15 cellular contexts compared by ENCODE assay signal in genomic region chr16:16096858-16097213, GRCh38.
A peak's percentile ranks its signal among the peaks of the same experiment; 100 is the strongest.
DNase-seq lines count a peak whose midpoint lies in the region; ATAC-seq and TF ChIP-seq lines count a peak whose summit lies in the region.
"Had no signal": no experiment of that assay in that cellular context is flagged by ENCODE, and none has a peak within 500 bp of the region (broad histone marks: within the 10 kb centered on the region; RNA-seq: fewer than 3 reads in every experiment).

No MANE protein-coding gene starts in this region.

- WGBS in IMR-90 (ENCODE audit: extremely low coverage in 2 of 2, insufficient read length in 1 of 2), 2 experiments, result 60% methylated on average over 1 of the region's 3 CpGs; no CpG with 5 or more reads in 1 of the 2 experiments
- WGBS in neuronal stem cell (ENCODE audit: extremely low coverage in 2 of 2, insufficient read length in 2 of 2, insufficient replicate concordance in 1 of 2), 2 donors, result no CpG with 5 or more reads among the region's 3 CpGs
- 76 to 81% methylated on average over 3 of the region's 3 CpGs for WGBS in heart right ventricle, 2 donors

- H3K14ac ChIP-seq in IMR-90 (replicated peaks; ENCODE audit: low read depth, low read length) (peak overlapping the region; percentile 86), neuronal stem cell (ENCODE audit: low read length) (no peak overlapping the region)

- no TSS peak for BruUV-seq in IMR-90 (replicated peaks; lab: Mats Ljungman, UMichigan)

- H2BK5ac ChIP-seq in IMR-90 (ENCODE audit: low read depth, low read length, poor library complexity, severe bottlenecking), result peak overlapping the region; percentile 51
- no peak overlapping the region for H2BK5ac ChIP-seq in neuronal stem cell (ENCODE audit: low read length)

- H3K27me3 Mint-ChIP-seq in activated T-helper 2 cell treated with anti-CD3 and anti-CD28 coated beads, Interferon-gamma antibody, Interleukin-2, Interleukin-4, amounts not matched to agents 10 μg/mL and 5 μg/mL and 100 μg/mL, durations not matched to agents 14 hours and 24 hours and 36 hours (ENCODE audit: low read depth), result no peaks in the 10 kb centered on the region
- H3K27me3 Mint-ChIP-seq: activated naive CD4-positive, alpha-beta T cell treated with anti-CD3 and anti-CD28 coated beads, Interleukin-2, amount 50 U/mL, for 24 hours had no signal

- dilution Hi-C loops in IMR-90 (cut with HindIII; ENCODE audit: low sequenced_read_pairs, unreplicated experiment), result no loop called here

- ATAC-seq in IMR-90 (ENCODE audit: low read depth), result no peak
- ATAC-seq in heart right ventricle, result no peak

- no peaks in the 10 kb centered on the region for H3K9me3 ChIP-seq in IMR-90 (ENCODE audit: control insufficient read depth, insufficient read depth, low read length)
- no peaks in the 10 kb centered on the region for H3K9me3 ChIP-seq in neuronal stem cell (replicated peaks in 1 of 2; ENCODE audit: control insufficient read depth in 2 of 2, insufficient read depth in 1 of 2, low read depth in 1 of 2, low read length in 2 of 2)
- no peaks in the 10 kb centered on the region for H3K9me3 ChIP-seq in tibial artery
- H3K9me3 ChIP-seq in heart right ventricle, result no peaks in the 10 kb centered on the region
- H3K9me3 ChIP-seq: right atrium auricular region had no signal

- no peak for TF ChIP-seq POLR2A in IMR-90 (IDR thresholded peaks at IDR 0.05; ENCODE audit: low read depth, low read length)

- H2AK9ac ChIP-seq in IMR-90 (replicated peaks; ENCODE audit: low read depth, low read length, poor library complexity), result peak overlapping the region; percentile 82

- H3K4me2 ChIP-seq in IMR-90 (ENCODE audit: low read depth, low read length) (peak overlapping the region; percentile 9), neuronal stem cell (ENCODE audit: insufficient read depth, low read length, poor library complexity, severe bottlenecking) (no peak overlapping the region)

- no peak overlapping the region for H3K4me3 Mint-ChIP-seq in activated T-helper 2 cell treated with anti-CD3 and anti-CD28 coated beads, Interferon-gamma antibody, Interleukin-2, Interleukin-4, amounts not matched to agents 10 μg/mL and 5 μg/mL and 100 μg/mL, durations not matched to agents 14 hours and 24 hours and 36 hours (ENCODE audit: low read depth)
- H3K4me3 Mint-ChIP-seq: activated naive CD4-positive, alpha-beta T cell treated with anti-CD3 and anti-CD28 coated beads, Interleukin-2, amount 50 U/mL, for 24 hours; neural crest cell had no signal

- H4K91ac ChIP-seq in IMR-90 (ENCODE audit: insufficient read depth, low read depth, low read length), result peak overlapping the region; percentile 89
- no peak overlapping the region for H4K91ac ChIP-seq in neuronal stem cell (ENCODE audit: low read depth, low read length, poor library complexity)

- intact Hi-C loops in IMR-90 (cut with micrococcal nuclease), result no loop called here
- intact Hi-C loops in tibial artery (cut with DNase I; ENCODE audit: low total_unique reads), result no loop called here
- intact Hi-C loops in heart right ventricle (cut with DNase I), result loop anchor here in 1 of 10 donors (10.0 kb wide), 1 partner anchor 152 kb away; the partner anchor contains the start of gene ABCC1
- intact Hi-C loops in activated T-helper 2 cell treated with anti-CD3 and anti-CD28 coated beads, Interferon-gamma antibody, Interleukin-2, Interleukin-4, amounts not matched to agents 10 μg/mL and 5 μg/mL and 100 μg/mL, durations not matched to agents 14 hours and 24 hours and 36 hours (cut with micrococcal nuclease), result no loop called here

- H2BK15ac ChIP-seq in IMR-90 (ENCODE audit: low read depth, low read length) (peak overlapping the region; percentile 84; the same call in 2 of the 3 replicates), neuronal stem cell (ENCODE audit: low read length) (no peak overlapping the region)

- H3K23ac ChIP-seq in IMR-90 (ENCODE audit: low read depth, low read length) (peak overlapping the region; percentile 73), neuronal stem cell (ENCODE audit: low read depth, low read length, poor library complexity) (no peak overlapping the region)

- H3K36me3 ChIP-seq in IMR-90 (ENCODE audit: control insufficient read depth, insufficient read depth, low read length) (peaks cover 65% of the 10 kb centered on the region), neuronal stem cell (replicated peaks in 1 of 2; ENCODE audit: control insufficient read depth in 2 of 2, insufficient read depth in 2 of 2, low read length in 2 of 2) (peaks cover 0 to 6% of the 10 kb centered on the region in 2 donors), tibial artery (peaks cover 0 to 37% (median 7%) of the 10 kb centered on the region in 3 donors), heart right ventricle (peaks cover 0 to 76% (median 4%) of the 10 kb centered on the region in 9 donors)

- H3K4ac ChIP-seq in IMR-90 (ENCODE audit: low read depth, low read length), result peak overlapping the region; percentile 82
- H3K4ac ChIP-seq in neuronal stem cell (ENCODE audit: low read length), result no peak overlapping the region

- H3K18ac ChIP-seq in IMR-90 (ENCODE audit: low read depth, low read length) (peak overlapping the region; percentile 52), neuronal stem cell (ENCODE audit: low read length) (no peak overlapping the region)

- H2AFZ ChIP-seq in IMR-90 (replicated peaks; ENCODE audit: low read length, poor library complexity), result peak overlapping the region; percentile 67
- H2AFZ ChIP-seq in neuronal stem cell (ENCODE audit: low read length), result no peak overlapping the region

- H3K79me1 ChIP-seq in IMR-90 (ENCODE audit: low read depth in 1 of 2, low read length in 2 of 2), result peaks cover 45 to 87% of the 10 kb centered on the region in 2 experiments
- no peaks in the 10 kb centered on the region for H3K79me1 ChIP-seq in neuronal stem cell (ENCODE audit: low read depth, low read length)

- no peak overlapping the region for H2BK12ac ChIP-seq in neuronal stem cell (ENCODE audit: low read length)

- H3K9me3 Mint-ChIP-seq in activated T-helper 2 cell treated with anti-CD3 and anti-CD28 coated beads, Interferon-gamma antibody, Interleukin-2, Interleukin-4, amounts not matched to agents 10 μg/mL and 5 μg/mL and 100 μg/mL, durations not matched to agents 14 hours and 24 hours and 36 hours, result no peaks in the 10 kb centered on the region
- H3K9me3 Mint-ChIP-seq: activated naive CD4-positive, alpha-beta T cell treated with anti-CD3 and anti-CD28 coated beads, Interleukin-2, amount 50 U/mL, for 24 hours; neural crest cell had no signal

- H3K4me1 ChIP-seq in IMR-90 (ENCODE audit: control insufficient read depth, insufficient read depth, low read length) (peaks cover 23% of the 10 kb centered on the region), neuronal stem cell (ENCODE audit: control insufficient read depth in 2 of 2, insufficient read depth in 1 of 2, low read depth in 1 of 2, low read length in 2 of 2) (peaks cover 5 to 9% of the 10 kb centered on the region in 2 donors), tibial artery (peaks cover 0 to 49% (median 23%) of the 10 kb centered on the region in 4 donors), heart right ventricle (peaks cover 0 to 24% (median 6%) of the 10 kb centered on the region in 9 donors)

- DNase-seq in IMR-90 (no peak), coronary artery (ENCODE audit: low spot score) (no peak), neuronal stem cell (ENCODE audit: low spot score) (no peak), tibial artery (no peak), heart right ventricle (no peak), NCI-H82 (lab: John Stamatoyannopoulos, UW) (no peak)
- DNase-seq in stimulated activated CD4-positive, alpha-beta T cell treated with anti-CD3 and anti-CD28 coated beads, Interleukin-4, amount 100 ng/mL, for 24 hours, result no peak
- no peak for DNase-seq in activated T-helper 2 cell treated with anti-CD3 and anti-CD28 coated beads, Interferon-gamma antibody, Interleukin-2, Interleukin-4, amounts not matched to agents 10 μg/mL and 5 μg/mL and 100 μg/mL, durations not matched to agents 14 hours and 24 hours and 36 hours (ENCODE audit: low spot score)
- DNase-seq: activated CD4-positive, alpha-beta T cell treated with anti-CD3 and anti-CD28 coated beads for 4 hours; dermis blood vessel endothelial cell; GDM1 had no signal

- peaks cover 2% of the 10 kb centered on the region for H3K4me1 Mint-ChIP-seq in activated T-helper 2 cell treated with anti-CD3 and anti-CD28 coated beads, Interferon-gamma antibody, Interleukin-2, Interleukin-4, amounts not matched to agents 10 μg/mL and 5 μg/mL and 100 μg/mL, durations not matched to agents 14 hours and 24 hours and 36 hours (ENCODE audit: low read depth)

- CTCF ChIA-PET in IMR-90 (lab: Yijun Ruan, JAX), result interaction anchor here (0.5 to 0.9 kb wide), 3 partner anchors 98 to 106 kb away, joined by 3 to 4 read pairs (median 3); no protein-coding TSS in a partner anchor

- H4K20me1 ChIP-seq in IMR-90 (ENCODE audit: insufficient read depth, low read length), result peaks cover 50% of the 10 kb centered on the region

- H3K36me3 Mint-ChIP-seq in activated T-helper 2 cell treated with anti-CD3 and anti-CD28 coated beads, Interferon-gamma antibody, Interleukin-2, Interleukin-4, amounts not matched to agents 10 μg/mL and 5 μg/mL and 100 μg/mL, durations not matched to agents 14 hours and 24 hours and 36 hours (ENCODE audit: low read depth), result peaks cover 75% of the 10 kb centered on the region

- H2BK120ac ChIP-seq in IMR-90 (ENCODE audit: low read depth, low read length) (peak overlapping the region; percentile 87), neuronal stem cell (ENCODE audit: low read depth, low read length) (no peak overlapping the region)

- H3K56ac ChIP-seq in IMR-90 (ENCODE audit: extremely low read depth, insufficient read depth, low read length), result peak overlapping the region; percentile 50

- peak overlapping the region; percentile 36; the same call in 1 of the 2 replicates for H4K5ac ChIP-seq in IMR-90 (ENCODE audit: low read depth, low read length)

- H3K4me3 ChIP-seq in IMR-90 (ENCODE audit: insufficient read depth, low read depth, low read length) (no peak overlapping the region), coronary artery (peak overlapping the region; percentile 11), neuronal stem cell (ENCODE audit: low read length in 2 of 2) (no peak overlapping the region), tibial artery (no peak overlapping the region), heart right ventricle (no peak overlapping the region)
- H3K4me3 ChIP-seq: right atrium auricular region had no signal

- in situ Hi-C loops in IMR-90 (cut with MboI; ENCODE audit: low sequenced_read_pairs), result no loop called here

- H2BK20ac ChIP-seq in IMR-90 (ENCODE audit: low read depth, low read length), result peak overlapping the region; percentile 70; the same call in 1 of the 2 replicates

- TF ChIP-seq CTCF in IMR-90 (conservative IDR thresholded peaks at IDR 0.05; ENCODE audit: low read depth, low read length) (no peak), coronary artery (IDR thresholded peaks at IDR 0.05) (no peak), tibial artery (IDR thresholded peaks at IDR 0.05) (no peak), heart right ventricle (IDR thresholded peaks at IDR 0.05) (no peak)

- H2AK5ac ChIP-seq in IMR-90 (ENCODE audit: low read depth, low read length) (peak overlapping the region; percentile 98), neuronal stem cell (ENCODE audit: low read depth, low read length) (no peak overlapping the region)

- no peak for TF ChIP-seq RAD21 in IMR-90 (IDR thresholded peaks at IDR 0.05; ENCODE audit: low read length)

- POLR2A ChIA-PET in IMR-90 (lab: Charles Lee; ENCODE audit: unreplicated experiment), result interaction anchor here (0.6 kb wide), 1 partner anchor 248 kb away, joined by 12 read pairs; no protein-coding TSS in a partner anchor

- H3K27ac ChIP-seq in IMR-90 (ENCODE audit: insufficient read depth, low read length) (peak overlapping the region; percentile 84), coronary artery (peak overlapping the region; percentile 85 to 88), neuronal stem cell (replicated peaks; ENCODE audit: low read length) (peak overlapping the region; percentile 42), tibial artery (peak overlapping the region; percentile 79 to 81), heart right ventricle (no peak overlapping the region)
- H3K27ac ChIP-seq: brain microvascular endothelial cell had no signal

- H4K8ac ChIP-seq in IMR-90 (ENCODE audit: low read depth in 2 of 2, low read length in 2 of 2) (peak overlapping the region; percentile 33 to 86), neuronal stem cell (ENCODE audit: low read depth, low read length) (no peak overlapping the region)

- no peak overlapping the region for H3K27ac Mint-ChIP-seq in activated T-helper 2 cell treated with anti-CD3 and anti-CD28 coated beads, Interferon-gamma antibody, Interleukin-2, Interleukin-4, amounts not matched to agents 10 μg/mL and 5 μg/mL and 100 μg/mL, durations not matched to agents 14 hours and 24 hours and 36 hours
- H3K27ac Mint-ChIP-seq: activated naive CD4-positive, alpha-beta T cell treated with anti-CD3 and anti-CD28 coated beads, Interleukin-2, amount 50 U/mL, for 24 hours had no signal

- no peaks in the 10 kb centered on the region for H3K27me3 ChIP-seq in IMR-90 (ENCODE audit: control insufficient read depth, insufficient read depth, low read length)
- H3K27me3 ChIP-seq in neuronal stem cell (ENCODE audit: control insufficient read depth in 3 of 3, insufficient read depth in 3 of 3, low read depth in 1 of 3, low read length in 3 of 3), result no peaks in the 10 kb centered on the region
- no peaks in the 10 kb centered on the region for H3K27me3 ChIP-seq in tibial artery
- no peaks in the 10 kb centered on the region for H3K27me3 ChIP-seq in heart right ventricle
- H3K27me3 ChIP-seq: brain microvascular endothelial cell, right atrium auricular region had no signal

- H3K9me1 ChIP-seq in IMR-90 (ENCODE audit: insufficient read depth, low read length), result peaks cover 38% of the 10 kb centered on the region

- peak overlapping the region; percentile 58 for H3K9ac ChIP-seq in IMR-90 (ENCODE audit: low read depth, low read length)
- no peak overlapping the region for H3K9ac ChIP-seq in neuronal stem cell (ENCODE audit: low read depth, low read length, poor library complexity)

Comparison
In these comparisons a context has a peak if more than half of its experiments do, and no peak if none do; other contexts are left out.
1. H3K27ac ChIP-seq: peak in IMR-90 (single experiment), coronary artery (2 of 2), neuronal stem cell (single experiment) and tibial artery (2 of 2); none in heart right ventricle (0 of 10).